Comparison of ENCODE assay signal across 23 cellular contexts in genomic region chr7:2315787-2316186, GRCh38.
"Had no signal": no experiment of that assay in that cellular context is flagged by ENCODE, and none has a peak within 500 bp of the region (broad histone marks: within the 10 kb centered on the region; RNA-seq: fewer than 3 reads in every experiment).

No MANE protein-coding gene starts in this region.

- DNase-seq: naive thymus-derived CD8-positive, alpha-beta T cell; occipital lobe; ovary; posterior cingulate gyrus; psoas muscle; right cardiac atrium; right lobe of liver; sigmoid colon; small intestine; stimulated activated CD4-positive, alpha-beta T cell treated with anti-CD3 and anti-CD28 coated beads, Interleukin-15, amount 100 ng/mL, for 24 hours; stimulated activated CD4-positive, alpha-beta T cell treated with anti-CD3 and anti-CD28 coated beads, Interleukin-2, amount 100 ng/mL, for 24 hours; stimulated activated CD4-positive, alpha-beta T cell treated with anti-CD3 and anti-CD28 coated beads, Interleukin-2, amount 100 ng/mL, for 48 hours; stimulated activated CD4-positive, alpha-beta T cell treated with anti-CD3 and anti-CD28 coated beads, Interleukin-4, amount 100 ng/mL, for 24 hours; stimulated activated naive B cell treated with anti-CD40 and anti-IgM and Interleukin-4, amounts not matched to agents 10 μg/mL and 1 μg/mL and 100 μg/mL, for 72 hours; stimulated activated naive CD4-positive, alpha-beta T cell treated with Interleukin-2 at 50 U/mL for 16 hours; stomach; thyroid gland had no signal

- H3K79me2 ChIP-seq: parathyroid adenoma had no signal

- H3K9me3 ChIP-seq: ovary, psoas muscle, right lobe of liver, sigmoid colon, stomach, thoracic aorta, thyroid gland, tibial nerve, vagina had no signal

- H3K36me3 ChIP-seq: neural progenitor cell, ovary, right lobe of liver, sigmoid colon, stomach, thoracic aorta, thyroid gland, tibial nerve, vagina had no signal

- H3K4me2 ChIP-seq: neural progenitor cell had no signal

- H3K9ac ChIP-seq: neural progenitor cell, parathyroid adenoma had no signal

- FAIRE-seq: small intestine had no signal

- H3K27ac ChIP-seq: neural progenitor cell, ovary, parathyroid adenoma, psoas muscle, right lobe of liver, sigmoid colon, stomach, thoracic aorta, thyroid gland, tibial nerve, vagina had no signal

- H2AFZ ChIP-seq: neural progenitor cell, parathyroid adenoma had no signal

- H3K4me3 ChIP-seq: neural progenitor cell, ovary, psoas muscle, right lobe of liver, sigmoid colon, stomach, thoracic aorta, thyroid gland, tibial nerve, vagina had no signal

- H3K27me3 ChIP-seq: neural progenitor cell, ovary, right lobe of liver, sigmoid colon, stomach, thyroid gland, tibial nerve, vagina had no signal

- ATAC-seq: naive thymus-derived CD8-positive, alpha-beta T cell; psoas muscle; right cardiac atrium; right lobe of liver; stimulated activated effector memory CD8-positive, alpha-beta T cell treated with anti-CD3 and anti-CD28 coated beads, Interleukin-12 subunit alpha, Interleukin-12 subunit beta, amount 100 ng/mL, for 72 hours; stimulated activated naive B cell treated with anti-CD40 and anti-IgM and Interleukin-4, amounts not matched to agents 10 μg/mL and 1 μg/mL and 100 μg/mL, for 72 hours had no signal

- H3K4me1 ChIP-seq: neural progenitor cell, parathyroid adenoma, psoas muscle, right lobe of liver, thyroid gland had no signal
